In genomic region chr1:170321113-170321512, GRCh38 we compare ENCODE assay signal across 13 cellular contexts.
"Had no signal": no experiment of that assay in that cellular context is flagged by ENCODE, and none has a peak within 500 bp of the region (broad histone marks: within the 10 kb centered on the region; RNA-seq: fewer than 3 reads in every experiment).

No MANE protein-coding gene starts in this region.

- ATAC-seq: heart right ventricle, left ventricle myocardium superior, T-helper 17 cell had no signal

- H3K4me1 ChIP-seq: heart right ventricle, thyroid gland had no signal

- H3K9me3 ChIP-seq: ovary, thyroid gland had no signal

- H3K27me3 ChIP-seq: heart right ventricle, ovary, thyroid gland had no signal

- H3K36me3 ChIP-seq: heart right ventricle, ovary, thyroid gland had no signal

- H3K27ac ChIP-seq: dorsolateral prefrontal cortex, heart right ventricle, ovary, thyroid gland had no signal

- H3K4me3 ChIP-seq: dorsolateral prefrontal cortex, heart right ventricle, ovary, thyroid gland had no signal

- DNase-seq: activated CD4-positive, alpha-beta T cell treated with anti-CD3 and anti-CD28 coated beads, Interleukin-2, amount 10 ng/mL, durations not matched to agents 7 days and 5 days; activated CD4-positive, CD25-positive, alpha-beta regulatory T cell; activated CD8-positive, alpha-beta memory T cell treated with anti-CD3 and anti-CD28 coated beads for 24 hours; activated naive CD4-positive, alpha-beta T cell treated with Interleukin-2 at 50 U/mL for 16 hours; dorsolateral prefrontal cortex; foreskin melanocyte; heart right ventricle; left ventricle myocardium superior; mesendoderm; ovary; stimulated activated CD4-positive, alpha-beta T cell treated with anti-CD3 and anti-CD28 coated beads, Interleukin-15, amount 100 ng/mL, for 24 hours; T-helper 17 cell; thyroid gland had no signal
